ENCODE assay signal across 24 cellular contexts in the genomic region with DNA sequence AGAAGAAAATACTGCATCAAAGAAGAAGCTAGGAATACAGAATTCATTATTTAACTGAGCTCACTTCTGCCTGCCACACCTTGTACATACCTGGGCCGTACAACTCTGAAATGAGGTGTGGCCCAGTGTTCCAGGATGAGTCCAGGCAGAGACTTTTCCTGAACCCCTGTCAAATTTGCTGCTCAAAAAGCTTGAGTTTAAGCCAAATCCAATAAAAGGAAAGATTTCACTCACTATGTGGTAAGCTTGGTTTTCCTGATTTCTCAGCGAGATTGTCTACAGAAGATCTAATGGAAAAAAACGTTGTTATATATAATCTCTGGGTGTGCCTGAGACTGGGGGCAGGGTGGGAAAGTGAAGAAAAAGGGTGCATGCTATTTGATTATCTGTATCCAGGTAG.
A peak's percentile ranks its signal among the peaks of the same experiment; 100 is the strongest.
DNase-seq lines count a peak whose midpoint lies in the region; ATAC-seq, FAIRE-seq and TF ChIP-seq lines count a peak whose summit lies in the region.
"Had no signal": no experiment of that assay in that cellular context is flagged by ENCODE, and none has a peak within 500 bp of the region (broad histone marks: within the 10 kb centered on the region; RNA-seq: fewer than 3 reads in every experiment).

No MANE protein-coding gene starts in this region.

- no peak overlapping the region for H3K4me2 ChIP-seq in astrocyte (ENCODE audit: low read length)
- H3K4me2 ChIP-seq in keratinocyte (ENCODE audit: control insufficient read depth, extremely low read depth, insufficient read depth, low read depth, low read length), result peak overlapping the region; percentile 68
- H3K4me2 ChIP-seq in smooth muscle cell, result no peak overlapping the region

- H3F3A ChIP-seq in smooth muscle cell (ENCODE audit: low read depth), result no peaks in the 10 kb centered on the region

- no peaks in the 10 kb centered on the region for H3K9me3 ChIP-seq in astrocyte (ENCODE audit: insufficient read depth, low read depth, low read length)
- H3K9me3 ChIP-seq in keratinocyte (ENCODE audit: control insufficient read depth, low read depth, low read length), result no peaks in the 10 kb centered on the region
- H3K9me3 ChIP-seq in smooth muscle cell (replicated peaks; ENCODE audit: low read depth), result no peaks in the 10 kb centered on the region
- H3K9me3 ChIP-seq: SJSA1 had no signal

- H3K27me3 ChIP-seq in astrocyte (ENCODE audit: insufficient read depth, low read length), result no peaks in the 10 kb centered on the region
- no peaks in the 10 kb centered on the region for H3K27me3 ChIP-seq in keratinocyte (ENCODE audit: control insufficient read depth, extremely low read depth, insufficient read depth, low read length)
- H3K27me3 ChIP-seq in smooth muscle cell (ENCODE audit: low read depth), result no peaks in the 10 kb centered on the region
- H3K27me3 ChIP-seq: SJSA1 had no signal

- TF ChIP-seq CTCF in astrocyte (IDR thresholded peaks at IDR 0.05; ENCODE audit: insufficient read depth, low read depth, low read length) (no peak), keratinocyte (optimal IDR thresholded peaks at IDR 0.05 in 1 of 3, IDR thresholded peaks at IDR 0.05 in 1 of 3, conservative IDR thresholded peaks at IDR 0.05 in 1 of 3; ENCODE audit: extremely low read depth in 1 of 3, insufficient read depth in 2 of 3, low read length in 3 of 3) (no peak), smooth muscle cell (IDR thresholded peaks at IDR 0.05; ENCODE audit: borderline replicate concordance, insufficient read depth, poor library complexity, severe bottlenecking) (no peak)

- H3K79me2 ChIP-seq in astrocyte (ENCODE audit: insufficient read depth, low read length), result no peaks in the 10 kb centered on the region
- no peaks in the 10 kb centered on the region for H3K79me2 ChIP-seq in keratinocyte (ENCODE audit: control insufficient read depth, insufficient read depth, low read length)
- no peaks in the 10 kb centered on the region for H3K79me2 ChIP-seq in smooth muscle cell (ENCODE audit: low read depth)

- H3K4me1 ChIP-seq in astrocyte (ENCODE audit: insufficient read depth, low read length) (no peaks in the 10 kb centered on the region), keratinocyte (ENCODE audit: control insufficient read depth, extremely low read depth, insufficient read depth, low read length) (peaks cover 19% of the 10 kb centered on the region), smooth muscle cell (ENCODE audit: low read depth) (no peaks in the 10 kb centered on the region)
- H3K4me1 ChIP-seq: SJSA1 had no signal

- H3K9ac ChIP-seq in astrocyte (ENCODE audit: low read length) (no peak overlapping the region), keratinocyte (ENCODE audit: control insufficient read depth, extremely low read depth, insufficient read depth, low read length) (peak overlapping the region; percentile 65), smooth muscle cell (ENCODE audit: low read depth) (no peak overlapping the region)

- H3K36me3 Mint-ChIP-seq in astrocyte (ENCODE audit: low read depth, unreplicated experiment), result no peaks in the 10 kb centered on the region
- H3K36me3 Mint-ChIP-seq: CD14-positive monocyte had no signal

- DNase-seq in LoVo (ENCODE audit: low spot score), result peak; percentile 71
- no peak for DNase-seq in astrocyte (ENCODE audit: low read depth)
- DNase-seq in keratinocyte (ENCODE audit: low read depth, low spot score), result peak; percentile 77
- DNase-seq in smooth muscle cell (lab: John Stamatoyannopoulos, UW; ENCODE audit: unreplicated experiment), result no peak
- DNase-seq in NK-92 (lab: John Stamatoyannopoulos, UW; ENCODE audit: unreplicated experiment), result no peak
- no peak for DNase-seq in GM03348 (ENCODE audit: low spot score)
- no peak for DNase-seq in stimulated activated CD4-positive, alpha-beta T cell treated with anti-CD3 and anti-CD28 coated beads, Interleukin-2, amount 100 ng/mL, for 48 hours
- DNase-seq: ACHN; AML-193; COR-L47; DMS53; HFFc6; MM.1S; NCI-H1105; NCI-H1694; NCI-H345; NCI-H526; NK-92 treated with Interleukin-12 subunit alpha and Interleukin-12 subunit beta, amount 100 ng/mL, for 24 hours; OCI-M1 had no signal

- no peak overlapping the region for H3K4me3 Mint-ChIP-seq in astrocyte (ENCODE audit: unreplicated experiment)
- H3K4me3 Mint-ChIP-seq: CD14-positive monocyte, HFFc6 had no signal

- H3K9me3 Mint-ChIP-seq in astrocyte (ENCODE audit: unreplicated experiment), result peaks cover 3% of the 10 kb centered on the region
- H3K9me3 Mint-ChIP-seq: HFFc6 had no signal

- no peak for FAIRE-seq in astrocyte (lab: Jason Lieb, UNC)
- FAIRE-seq in keratinocyte (lab: Jason Lieb, UNC), result peak; percentile 96
- FAIRE-seq: GM19239, HepG2 had no signal

- H2AFZ ChIP-seq in astrocyte (ENCODE audit: low read depth, low read length), result no peak overlapping the region
- no peak overlapping the region for H2AFZ ChIP-seq in keratinocyte (ENCODE audit: control insufficient read depth, low read length)
- H2AFZ ChIP-seq in smooth muscle cell (ENCODE audit: low read depth), result no peak overlapping the region

- ATAC-seq in HG03108 (IDR thresholded peaks at IDR 0.05; ENCODE audit: unreplicated experiment), result no peak
- ATAC-seq: HepG2 had no signal

- H3K36me3 ChIP-seq in astrocyte (ENCODE audit: insufficient read depth, low read length) (no peaks in the 10 kb centered on the region), keratinocyte (ENCODE audit: control insufficient read depth in 2 of 2, extremely low read depth in 1 of 2, insufficient read depth in 2 of 2, low read length in 2 of 2) (no peaks in the 10 kb centered on the region), smooth muscle cell (ENCODE audit: low read depth) (no peaks in the 10 kb centered on the region)
- H3K36me3 ChIP-seq: SJSA1 had no signal

- no peaks in the 10 kb centered on the region for H3K4me1 Mint-ChIP-seq in astrocyte (ENCODE audit: low read depth, unreplicated experiment)
- H3K4me1 Mint-ChIP-seq: CD14-positive monocyte had no signal

- H3K9me1 ChIP-seq in keratinocyte (ENCODE audit: control insufficient read depth, extremely low read depth, insufficient read depth, low read length), result no peaks in the 10 kb centered on the region

- H3K4me3 ChIP-seq in astrocyte (ENCODE audit: insufficient read depth, low read depth, low read length) (no peak overlapping the region), keratinocyte (ENCODE audit: control insufficient read depth in 2 of 3, extremely low read depth in 1 of 3, insufficient read depth in 2 of 3, low read depth in 1 of 3, low read length in 3 of 3) (peak overlapping the region in 2 of 3 experiments; percentile 6 to 17), smooth muscle cell (no peak overlapping the region)
- H3K4me3 ChIP-seq: SJSA1 had no signal

- dilution Hi-C loops in keratinocyte (cut with MboI; ENCODE audit: extremely low pct_ligation_motif_present, low sequenced_read_pairs), result no loop called here

- H3K27me3 Mint-ChIP-seq in astrocyte (ENCODE audit: low read depth, unreplicated experiment), result no peaks in the 10 kb centered on the region

- 70% methylated on average over 3 of the region's 3 CpGs for WGBS in smooth muscle cell (ENCODE audit: low lambda C conversion rate)

- H3K27ac Mint-ChIP-seq in astrocyte (ENCODE audit: unreplicated experiment), result peak overlapping the region; percentile 2
- H3K27ac Mint-ChIP-seq: CD14-positive monocyte, HFFc6 had no signal

- H4K20me1 ChIP-seq in astrocyte (ENCODE audit: insufficient read depth, low read length) (no peaks in the 10 kb centered on the region), keratinocyte (ENCODE audit: control insufficient read depth, extremely low read depth, insufficient read depth, low read length) (no peaks in the 10 kb centered on the region), smooth muscle cell (ENCODE audit: low read depth) (no peaks in the 10 kb centered on the region)

- H3K27ac ChIP-seq in astrocyte (ENCODE audit: low read depth, low read length) (no peak overlapping the region), keratinocyte (ENCODE audit: control insufficient read depth, insufficient read depth, low read length) (peak overlapping the region; percentile 88), smooth muscle cell (ENCODE audit: low read depth) (peak overlapping the region; percentile 49)
- H3K27ac ChIP-seq: SJSA1 had no signal

Comparison
In these comparisons a context has a peak if more than half of its experiments do, and no peak if none do; other contexts are left out.
1. DNase-seq: peak in LoVo (single experiment) and keratinocyte (single experiment); none in astrocyte (single experiment), smooth muscle cell (single experiment), NK-92 (single experiment), GM03348 (single experiment) and stimulated activated CD4-positive, alpha-beta T cell treated with anti-CD3 and anti-CD28 coated beads, Interleukin-2, amount 100 ng/mL, for 48 hours (0 of 2).
2. H3K4me3 ChIP-seq: peak in keratinocyte (2 of 3); none in astrocyte (single experiment) and smooth muscle cell (single experiment).